1 cellular context compared by ENCODE assay signal in the genomic region with DNA sequence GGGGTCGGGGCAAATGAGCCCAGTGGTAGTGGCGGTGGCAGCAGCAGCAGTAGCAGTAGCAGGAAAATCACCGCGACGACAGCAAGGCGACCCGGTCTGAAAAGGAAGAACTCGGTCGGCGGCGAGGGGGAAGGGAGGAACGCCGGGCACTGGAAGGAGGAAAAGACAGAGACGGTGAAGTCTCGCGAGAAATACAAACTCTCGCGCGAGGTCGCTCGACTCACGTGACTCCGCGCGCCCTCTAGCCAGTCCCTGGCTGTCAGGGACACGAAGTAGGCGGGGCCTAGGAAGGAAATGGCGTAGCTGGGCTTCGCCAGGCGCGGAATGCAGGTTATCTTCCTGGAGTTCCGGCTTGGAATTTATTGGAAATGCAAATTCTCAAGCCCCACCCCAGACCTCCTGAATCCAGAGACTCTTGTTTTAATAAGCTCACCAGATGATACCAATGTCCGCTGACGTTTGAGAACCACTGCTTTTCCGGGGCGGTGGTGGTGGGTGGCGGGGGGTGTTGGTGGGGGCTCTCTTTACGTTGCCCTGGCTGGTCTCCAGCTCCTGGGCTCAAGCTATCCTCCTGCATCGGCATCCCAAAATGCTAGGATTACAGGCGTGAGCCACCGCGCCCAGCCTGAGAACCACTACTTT.
A peak's percentile ranks its signal among the peaks of the same experiment; 100 is the strongest.
TF ChIP-seq lines count a peak whose summit lies in the region.

A gene (minus strand): TSS at position 141 of the 642 bp plus-strand sequence. CDS start 1,333 bp downstream, outside the sequence.

TF ChIP-seq in HepG2, 621 proteins besides CTCF, POLR2A, EP300 and RAD21 (continued from another document and continues in another):
- TF ChIP-seq, protein P1, sequence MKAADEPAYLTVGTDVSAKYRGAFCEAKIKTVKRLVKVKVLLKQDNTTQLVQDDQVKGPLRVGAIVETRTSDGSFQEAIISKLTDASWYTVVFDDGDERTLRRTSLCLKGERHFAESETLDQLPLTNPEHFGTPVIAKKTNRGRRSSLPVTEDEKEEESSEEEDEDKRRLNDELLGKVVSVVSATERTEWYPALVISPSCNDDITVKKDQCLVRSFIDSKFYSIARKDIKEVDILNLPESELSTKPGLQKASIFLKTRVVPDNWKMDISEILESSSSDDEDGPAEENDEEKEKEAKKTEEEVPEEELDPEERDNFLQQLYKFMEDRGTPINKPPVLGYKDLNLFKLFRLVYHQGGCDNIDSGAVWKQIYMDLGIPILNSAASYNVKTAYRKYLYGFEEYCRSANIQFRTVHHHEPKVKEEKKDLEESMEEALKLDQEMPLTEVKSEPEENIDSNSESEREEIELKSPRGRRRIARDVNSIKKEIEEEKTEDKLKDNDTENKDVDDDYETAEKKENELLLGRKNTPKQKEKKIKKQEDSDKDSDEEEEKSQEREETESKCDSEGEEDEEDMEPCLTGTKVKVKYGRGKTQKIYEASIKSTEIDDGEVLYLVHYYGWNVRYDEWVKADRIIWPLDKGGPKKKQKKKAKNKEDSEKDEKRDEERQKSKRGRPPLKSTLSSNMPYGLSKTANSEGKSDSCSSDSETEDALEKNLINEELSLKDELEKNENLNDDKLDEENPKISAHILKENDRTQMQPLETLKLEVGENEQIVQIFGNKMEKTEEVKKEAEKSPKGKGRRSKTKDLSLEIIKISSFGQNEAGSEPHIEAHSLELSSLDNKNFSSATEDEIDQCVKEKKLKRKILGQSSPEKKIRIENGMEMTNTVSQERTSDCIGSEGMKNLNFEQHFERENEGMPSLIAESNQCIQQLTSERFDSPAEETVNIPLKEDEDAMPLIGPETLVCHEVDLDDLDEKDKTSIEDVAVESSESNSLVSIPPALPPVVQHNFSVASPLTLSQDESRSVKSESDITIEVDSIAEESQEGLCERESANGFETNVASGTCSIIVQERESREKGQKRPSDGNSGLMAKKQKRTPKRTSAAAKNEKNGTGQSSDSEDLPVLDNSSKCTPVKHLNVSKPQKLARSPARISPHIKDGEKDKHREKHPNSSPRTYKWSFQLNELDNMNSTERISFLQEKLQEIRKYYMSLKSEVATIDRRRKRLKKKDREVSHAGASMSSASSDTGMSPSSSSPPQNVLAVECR (CRISPR knock-in tag; IDR thresholded peaks at IDR 0.05; ENCODE audit: borderline replicate concordance), result no peak; the same call in 1 of the 2 replicates
- TF ChIP-seq ZMYM4 (CRISPR knock-in tag; IDR thresholded peaks at IDR 0.05) (peak; percentile 91), BRD4 (CRISPR knock-in tag; IDR thresholded peaks at IDR 0.05) (no peak), DPF2 (CRISPR knock-in tag; IDR thresholded peaks at IDR 0.05; ENCODE audit: borderline replicate concordance, low read depth) (no peak), YEATS2 (CRISPR knock-in tag; IDR thresholded peaks at IDR 0.05; ENCODE audit: borderline replicate concordance) (peak; percentile 91), PCBP2 (optimal IDR thresholded peaks at IDR 0.05; ENCODE audit: low read depth, low read length, poor library complexity, severe bottlenecking) (no peak), GZF1 (CRISPR knock-in tag; IDR thresholded peaks at IDR 0.05) (no peak), ZNF383 (CRISPR knock-in tag; IDR thresholded peaks at IDR 0.05; ENCODE audit: borderline replicate concordance) (no peak), ZFP1 (CRISPR knock-in tag; IDR thresholded peaks at IDR 0.05) (no peak), ADNP (CRISPR knock-in tag; IDR thresholded peaks at IDR 0.05) (no peak), RBM39 (IDR thresholded peaks at IDR 0.05; ENCODE audit: low read depth, low read length, poor library complexity, severe bottlenecking) (no peak), ERF (CRISPR knock-in tag; IDR thresholded peaks at IDR 0.05) (no peak), ZNF674 (CRISPR knock-in tag; IDR thresholded peaks at IDR 0.05; ENCODE audit: low read depth) (no peak), DNMT3B (CRISPR knock-in tag; conservative IDR thresholded peaks at IDR 0.05) (no peak), ZNF569 (CRISPR knock-in tag; IDR thresholded peaks at IDR 0.05; ENCODE audit: borderline replicate concordance) (no peak), ZNF549 (CRISPR knock-in tag; IDR thresholded peaks at IDR 0.05) (no peak), ZNF329 (CRISPR knock-in tag; IDR thresholded peaks at IDR 0.05; ENCODE audit: low read depth) (no peak), ZNF660 (CRISPR knock-in tag; IDR thresholded peaks at IDR 0.05; ENCODE audit: borderline replicate concordance, low read depth) (no peak), ETV6 (CRISPR knock-in tag; conservative IDR thresholded peaks at IDR 0.05) (no peak), ZNF44 (CRISPR knock-in tag; IDR thresholded peaks at IDR 0.05) (no peak), SNAI1 (CRISPR knock-in tag; IDR thresholded peaks at IDR 0.05; ENCODE audit: borderline replicate concordance) (no peak), ZNF607 (CRISPR knock-in tag; IDR thresholded peaks at IDR 0.05; ENCODE audit: borderline replicate concordance) (no peak), ZNF350 (CRISPR knock-in tag; IDR thresholded peaks at IDR 0.05; ENCODE audit: borderline replicate concordance, low read depth) (no peak), ZFP41 (CRISPR knock-in tag; IDR thresholded peaks at IDR 0.05; ENCODE audit: borderline replicate concordance) (no peak), ZNF235 (CRISPR knock-in tag; IDR thresholded peaks at IDR 0.05; ENCODE audit: borderline replicate concordance) (no peak), RFX1 (IDR thresholded peaks at IDR 0.05) (no peak), ZMAT3 (CRISPR knock-in tag; conservative IDR thresholded peaks at IDR 0.05) (no peak), RNF2 (conservative IDR thresholded peaks at IDR 0.05; ENCODE audit: low read depth) (no peak), ZNF563 (CRISPR knock-in tag; IDR thresholded peaks at IDR 0.05) (no peak), ZNF20 (CRISPR knock-in tag; IDR thresholded peaks at IDR 0.05) (no peak), ZNF3 (CRISPR knock-in tag; IDR thresholded peaks at IDR 0.05) (no peak), MTF2 (CRISPR knock-in tag; IDR thresholded peaks at IDR 0.05; ENCODE audit: borderline replicate concordance) (no peak), WIZ (CRISPR knock-in tag; IDR thresholded peaks at IDR 0.05) (no peak), ELF3 (CRISPR knock-in tag; IDR thresholded peaks at IDR 0.05) (peak; percentile 90; the same call in 1 of the 2 replicates), CREB1 (IDR thresholded peaks at IDR 0.05) (peak; percentile 71), CREB1 (CRISPR knock-in tag; IDR thresholded peaks at IDR 0.05) (peak; percentile 85), ZNF34 (CRISPR knock-in tag; IDR thresholded peaks at IDR 0.05; ENCODE audit: borderline replicate concordance) (no peak), ZSCAN29 (CRISPR knock-in tag; conservative IDR thresholded peaks at IDR 0.05) (no peak), CENPT (CRISPR knock-in tag; IDR thresholded peaks at IDR 0.05; ENCODE audit: low read depth) (no peak), CEBPB (IDR thresholded peaks at IDR 0.05; ENCODE audit: borderline replicate concordance, low read depth, low read length) (no peak), GATAD2A (CRISPR knock-in tag; IDR thresholded peaks at IDR 0.05) (0 out of 2 replicates have a peak, but pooled peaks have one; percentile 31), ZNF136 (CRISPR knock-in tag; IDR thresholded peaks at IDR 0.05; ENCODE audit: low read depth) (no peak), ZNF724P (CRISPR knock-in tag; IDR thresholded peaks at IDR 0.05; ENCODE audit: borderline replicate concordance) (no peak), NBN (conservative IDR thresholded peaks at IDR 0.05) (no peak), HIVEP1 (CRISPR knock-in tag; IDR thresholded peaks at IDR 0.05) (no peak), ZSCAN9 (CRISPR knock-in tag; IDR thresholded peaks at IDR 0.05; ENCODE audit: borderline replicate concordance) (no peak), KAT7 (CRISPR knock-in tag; IDR thresholded peaks at IDR 0.05; ENCODE audit: borderline replicate concordance) (peak; percentile 59; the same call in 1 of the 2 replicates), CREM (IDR thresholded peaks at IDR 0.05) (peak; percentile 89), CREM (CRISPR knock-in tag; IDR thresholded peaks at IDR 0.05) (no peak)
- TF ChIP-seq, protein P2, sequence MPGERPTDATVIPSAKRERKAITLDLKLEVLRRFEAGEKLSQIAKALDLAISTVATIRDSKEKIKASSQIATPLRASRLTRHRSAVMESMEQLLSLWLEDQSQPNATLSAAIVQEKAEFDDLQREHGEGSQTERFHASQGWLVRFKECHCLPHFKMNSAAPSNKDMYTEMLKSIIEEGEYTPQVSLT (CRISPR knock-in tag; IDR thresholded peaks at IDR 0.05; ENCODE audit: borderline replicate concordance, low read depth), result no peak
- TF ChIP-seq, protein P3, sequence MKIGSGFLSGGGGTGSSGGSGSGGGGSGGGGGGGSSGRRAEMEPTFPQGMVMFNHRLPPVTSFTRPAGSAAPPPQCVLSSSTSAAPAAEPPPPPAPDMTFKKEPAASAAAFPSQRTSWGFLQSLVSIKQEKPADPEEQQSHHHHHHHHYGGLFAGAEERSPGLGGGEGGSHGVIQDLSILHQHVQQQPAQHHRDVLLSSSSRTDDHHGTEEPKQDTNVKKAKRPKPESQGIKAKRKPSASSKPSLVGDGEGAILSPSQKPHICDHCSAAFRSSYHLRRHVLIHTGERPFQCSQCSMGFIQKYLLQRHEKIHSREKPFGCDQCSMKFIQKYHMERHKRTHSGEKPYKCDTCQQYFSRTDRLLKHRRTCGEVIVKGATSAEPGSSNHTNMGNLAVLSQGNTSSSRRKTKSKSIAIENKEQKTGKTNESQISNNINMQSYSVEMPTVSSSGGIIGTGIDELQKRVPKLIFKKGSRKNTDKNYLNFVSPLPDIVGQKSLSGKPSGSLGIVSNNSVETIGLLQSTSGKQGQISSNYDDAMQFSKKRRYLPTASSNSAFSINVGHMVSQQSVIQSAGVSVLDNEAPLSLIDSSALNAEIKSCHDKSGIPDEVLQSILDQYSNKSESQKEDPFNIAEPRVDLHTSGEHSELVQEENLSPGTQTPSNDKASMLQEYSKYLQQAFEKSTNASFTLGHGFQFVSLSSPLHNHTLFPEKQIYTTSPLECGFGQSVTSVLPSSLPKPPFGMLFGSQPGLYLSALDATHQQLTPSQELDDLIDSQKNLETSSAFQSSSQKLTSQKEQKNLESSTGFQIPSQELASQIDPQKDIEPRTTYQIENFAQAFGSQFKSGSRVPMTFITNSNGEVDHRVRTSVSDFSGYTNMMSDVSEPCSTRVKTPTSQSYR (CRISPR knock-in tag; IDR thresholded peaks at IDR 0.05; ENCODE audit: borderline replicate concordance), result peak; percentile 56; the same call in 1 of the 2 replicates
- TF ChIP-seq, protein P4, sequence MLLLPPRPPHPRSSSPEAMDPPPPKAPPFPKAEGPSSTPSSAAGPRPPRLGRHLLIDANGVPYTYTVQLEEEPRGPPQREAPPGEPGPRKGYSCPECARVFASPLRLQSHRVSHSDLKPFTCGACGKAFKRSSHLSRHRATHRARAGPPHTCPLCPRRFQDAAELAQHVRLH (CRISPR knock-in tag; IDR thresholded peaks at IDR 0.05; ENCODE audit: borderline replicate concordance, low read depth), result no peak
- TF ChIP-seq, protein P5, sequence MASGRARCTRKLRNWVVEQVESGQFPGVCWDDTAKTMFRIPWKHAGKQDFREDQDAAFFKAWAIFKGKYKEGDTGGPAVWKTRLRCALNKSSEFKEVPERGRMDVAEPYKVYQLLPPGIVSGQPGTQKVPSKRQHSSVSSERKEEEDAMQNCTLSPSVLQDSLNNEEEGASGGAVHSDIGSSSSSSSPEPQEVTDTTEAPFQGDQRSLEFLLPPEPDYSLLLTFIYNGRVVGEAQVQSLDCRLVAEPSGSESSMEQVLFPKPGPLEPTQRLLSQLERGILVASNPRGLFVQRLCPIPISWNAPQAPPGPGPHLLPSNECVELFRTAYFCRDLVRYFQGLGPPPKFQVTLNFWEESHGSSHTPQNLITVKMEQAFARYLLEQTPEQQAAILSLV (CRISPR knock-in tag; IDR thresholded peaks at IDR 0.05; ENCODE audit: borderline replicate concordance), result no peak
- TF ChIP-seq, protein P6, sequence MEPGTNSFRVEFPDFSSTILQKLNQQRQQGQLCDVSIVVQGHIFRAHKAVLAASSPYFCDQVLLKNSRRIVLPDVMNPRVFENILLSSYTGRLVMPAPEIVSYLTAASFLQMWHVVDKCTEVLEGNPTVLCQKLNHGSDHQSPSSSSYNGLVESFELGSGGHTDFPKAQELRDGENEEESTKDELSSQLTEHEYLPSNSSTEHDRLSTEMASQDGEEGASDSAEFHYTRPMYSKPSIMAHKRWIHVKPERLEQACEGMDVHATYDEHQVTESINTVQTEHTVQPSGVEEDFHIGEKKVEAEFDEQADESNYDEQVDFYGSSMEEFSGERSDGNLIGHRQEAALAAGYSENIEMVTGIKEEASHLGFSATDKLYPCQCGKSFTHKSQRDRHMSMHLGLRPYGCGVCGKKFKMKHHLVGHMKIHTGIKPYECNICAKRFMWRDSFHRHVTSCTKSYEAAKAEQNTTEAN (CRISPR knock-in tag; conservative IDR thresholded peaks at IDR 0.05), result no peak
- TF ChIP-seq, protein P7, sequence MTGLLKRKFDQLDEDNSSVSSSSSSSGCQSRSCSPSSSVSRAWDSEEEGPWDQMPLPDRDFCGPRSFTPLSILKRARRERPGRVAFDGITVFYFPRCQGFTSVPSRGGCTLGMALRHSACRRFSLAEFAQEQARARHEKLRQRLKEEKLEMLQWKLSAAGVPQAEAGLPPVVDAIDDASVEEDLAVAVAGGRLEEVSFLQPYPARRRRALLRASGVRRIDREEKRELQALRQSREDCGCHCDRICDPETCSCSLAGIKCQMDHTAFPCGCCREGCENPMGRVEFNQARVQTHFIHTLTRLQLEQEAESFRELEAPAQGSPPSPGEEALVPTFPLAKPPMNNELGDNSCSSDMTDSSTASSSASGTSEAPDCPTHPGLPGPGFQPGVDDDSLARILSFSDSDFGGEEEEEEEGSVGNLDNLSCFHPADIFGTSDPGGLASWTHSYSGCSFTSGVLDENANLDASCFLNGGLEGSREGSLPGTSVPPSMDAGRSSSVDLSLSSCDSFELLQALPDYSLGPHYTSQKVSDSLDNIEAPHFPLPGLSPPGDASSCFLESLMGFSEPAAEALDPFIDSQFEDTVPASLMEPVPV (CRISPR knock-in tag; IDR thresholded peaks at IDR 0.05), result peak; percentile 51; the same call in 1 of the 2 replicates
- TF ChIP-seq, protein P8, sequence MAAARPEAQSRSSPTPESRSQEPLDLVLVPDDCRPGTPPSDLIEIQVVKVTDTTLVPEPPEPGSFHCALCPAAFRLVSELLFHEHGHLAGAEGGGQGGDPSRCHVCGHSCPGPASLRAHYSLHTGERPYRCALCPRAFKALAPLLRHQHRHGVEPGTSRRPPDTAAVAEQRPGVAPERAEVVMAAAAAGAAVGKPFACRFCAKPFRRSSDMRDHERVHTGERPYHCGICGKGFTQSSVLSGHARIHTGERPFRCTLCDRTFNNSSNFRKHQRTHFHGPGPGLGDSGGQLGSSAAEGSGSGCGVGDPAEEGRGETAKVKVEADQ (CRISPR knock-in tag; IDR thresholded peaks at IDR 0.05; ENCODE audit: borderline replicate concordance), result no peak
- TF ChIP-seq, protein P9, sequence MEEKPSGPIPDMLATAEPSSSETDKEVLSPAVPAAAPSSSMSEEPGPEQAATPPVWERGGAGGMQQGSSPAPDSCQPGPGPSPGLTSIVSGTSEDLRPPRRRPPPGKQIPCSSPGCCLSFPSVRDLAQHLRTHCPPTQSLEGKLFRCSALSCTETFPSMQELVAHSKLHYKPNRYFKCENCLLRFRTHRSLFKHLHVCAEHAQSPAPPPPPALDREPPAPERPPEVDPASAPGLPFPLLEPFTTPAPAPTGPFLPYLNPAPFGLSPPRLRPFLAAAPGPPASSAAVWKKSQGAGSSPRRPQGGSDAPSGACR (CRISPR knock-in tag; IDR thresholded peaks at IDR 0.05), result no peak
- TF ChIP-seq, protein P10, sequence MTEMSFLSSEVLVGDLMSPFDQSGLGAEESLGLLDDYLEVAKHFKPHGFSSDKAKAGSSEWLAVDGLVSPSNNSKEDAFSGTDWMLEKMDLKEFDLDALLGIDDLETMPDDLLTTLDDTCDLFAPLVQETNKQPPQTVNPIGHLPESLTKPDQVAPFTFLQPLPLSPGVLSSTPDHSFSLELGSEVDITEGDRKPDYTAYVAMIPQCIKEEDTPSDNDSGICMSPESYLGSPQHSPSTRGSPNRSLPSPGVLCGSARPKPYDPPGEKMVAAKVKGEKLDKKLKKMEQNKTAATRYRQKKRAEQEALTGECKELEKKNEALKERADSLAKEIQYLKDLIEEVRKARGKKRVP (CRISPR knock-in tag; IDR thresholded peaks at IDR 0.05), result no peak
